Comparison of ENCODE assay signal across 9 cellular contexts in genomic region chr7:4797858-4798705, GRCh38. TPM values are rescaled to one million over a fixed set of nuclear protein-coding genes. Genes with fewer than 3 reads are reported as not detected.
DNase-seq lines count a peak whose midpoint lies in the region; ATAC-seq and TF ChIP-seq lines count a peak whose summit lies in the region.
"Had no signal": no experiment of that assay in that cellular context is flagged by ENCODE, and none has a peak within 500 bp of the region (broad histone marks: within the 10 kb centered on the region; RNA-seq: fewer than 3 reads in every experiment).

No MANE protein-coding gene starts in this region.

- H3K36me3 Mint-ChIP-seq in activated CD8-positive, alpha-beta memory T cell treated with anti-CD3 and anti-CD28 coated beads, Interleukin-2, amount 10 ng/mL, durations not matched to agents 7 days and 5 days = peaks cover 4% of the 10 kb centered on the region

- H3K9me3 Mint-ChIP-seq in activated CD8-positive, alpha-beta memory T cell treated with anti-CD3 and anti-CD28 coated beads, Interleukin-2, amount 10 ng/mL, durations not matched to agents 7 days and 5 days (ENCODE audit: low read depth) = no peaks in the 10 kb centered on the region
- H3K9me3 Mint-ChIP-seq: stimulated activated naive CD8-positive, alpha-beta T cell treated with anti-CD3 and anti-CD28 coated beads, Interleukin-15, Interleukin-2, amounts not matched to agents 100 ng/mL and 50 ng/mL, for 24 hours had no signal

- no peaks in the 10 kb centered on the region for H3K27me3 Mint-ChIP-seq in activated CD8-positive, alpha-beta memory T cell treated with anti-CD3 and anti-CD28 coated beads, Interleukin-2, amount 10 ng/mL, durations not matched to agents 7 days and 5 days
- H3K27me3 Mint-ChIP-seq: stimulated activated naive CD8-positive, alpha-beta T cell treated with anti-CD3 and anti-CD28 coated beads, Interleukin-15, Interleukin-2, amounts not matched to agents 100 ng/mL and 50 ng/mL, for 24 hours had no signal

- H3K4me3 ChIP-seq in neural cell (ENCODE audit: low read length) (no peak overlapping the region), transverse colon (no peak overlapping the region)

- H3K27ac ChIP-seq in neural cell (ENCODE audit: low read length) (no peak overlapping the region), transverse colon (no peak overlapping the region)

- no peak overlapping the region for H3K9ac ChIP-seq in neural cell (ENCODE audit: low read length)

- H3K9me2 ChIP-seq in neural cell (ENCODE audit: insufficient read depth, low read length) = no peaks in the 10 kb centered on the region

- no peaks in the 10 kb centered on the region for H3F3A ChIP-seq in neural cell (ENCODE audit: insufficient read depth, low read length, poor library complexity, severe bottlenecking)

- TF ChIP-seq POLR2A in transverse colon (IDR thresholded peaks at IDR 0.05) = no peak

- 19 to 24% methylated on average over 17 to 29 of the region's 37 CpGs for WGBS in transverse colon (ENCODE audit: low coverage in 1 of 2), 2 donors

- intact Hi-C loops in transverse colon (cut with DNase I; ENCODE audit: low total_unique reads) = no loop called here

- no peak overlapping the region for H3K27ac Mint-ChIP-seq in activated CD8-positive, alpha-beta memory T cell treated with anti-CD3 and anti-CD28 coated beads, Interleukin-2, amount 10 ng/mL, durations not matched to agents 7 days and 5 days
- H3K27ac Mint-ChIP-seq: stimulated activated naive CD8-positive, alpha-beta T cell treated with anti-CD3 and anti-CD28 coated beads, Interleukin-15, Interleukin-2, amounts not matched to agents 100 ng/mL and 50 ng/mL, for 24 hours had no signal

- peak; percentile 69 for TF ChIP-seq RAD21 in neural cell (conservative IDR thresholded peaks at IDR 0.05)

- TF ChIP-seq EP300 in neural cell (conservative IDR thresholded peaks at IDR 0.05; ENCODE audit: poor library complexity, severe bottlenecking) (no peak), transverse colon (IDR thresholded peaks at IDR 0.05; ENCODE audit: low read depth) (no peak)

- H3K4me2 ChIP-seq in neural cell (ENCODE audit: low read length) = no peak overlapping the region

- no peaks in the 10 kb centered on the region for H3K79me2 ChIP-seq in neural cell (replicated peaks; ENCODE audit: insufficient read depth, low read length)

- ATAC-seq in GM19324 (IDR thresholded peaks at IDR 0.05; ENCODE audit: low FRiP score, unreplicated experiment) (peak; percentile 49), esophagus mucosa (peak; percentile 79)
- peak; percentile 89 for ATAC-seq in activated CD8-positive, alpha-beta memory T cell treated with anti-CD3 and anti-CD28 coated beads, Interleukin-2, amount 10 ng/mL, durations not matched to agents 7 days and 5 days

- peaks cover 0 to 1% (median under 1%) of the 10 kb centered on the region in 4 donors for H3K4me1 ChIP-seq in transverse colon

- H3K9me3 ChIP-seq in neural cell (ENCODE audit: low read length) = no peaks in the 10 kb centered on the region
- H3K9me3 ChIP-seq in transverse colon = no peaks in the 10 kb centered on the region

- H3K27me3 ChIP-seq in neural cell (ENCODE audit: insufficient read depth, low read depth, low read length) = no peaks in the 10 kb centered on the region
- no peaks in the 10 kb centered on the region for H3K27me3 ChIP-seq in transverse colon

- peak in 11 of 14 donors; percentile 3 to 54 (median 25) for DNase-seq in C1 segment of cervical spinal cord (lab: John Stamatoyannopoulos, UW)
- DNase-seq in MV-4-11 (lab: John Stamatoyannopoulos, UW) = peak; percentile 35
- peak; percentile 65 for DNase-seq in activated CD8-positive, alpha-beta memory T cell treated with anti-CD3 and anti-CD28 coated beads, Interleukin-2, amount 10 ng/mL, durations not matched to agents 7 days and 5 days
- DNase-seq in transverse colon = peak; percentile 42
- no peak for DNase-seq in T1000 (lab: John Stamatoyannopoulos, UW)

- H3K4me1 Mint-ChIP-seq in activated CD8-positive, alpha-beta memory T cell treated with anti-CD3 and anti-CD28 coated beads, Interleukin-2, amount 10 ng/mL, durations not matched to agents 7 days and 5 days = peaks cover 2% of the 10 kb centered on the region

- no peak overlapping the region for H2AFZ ChIP-seq in neural cell (ENCODE audit: low read depth, low read length)

- H3K4me3 Mint-ChIP-seq in activated CD8-positive, alpha-beta memory T cell treated with anti-CD3 and anti-CD28 coated beads, Interleukin-2, amount 10 ng/mL, durations not matched to agents 7 days and 5 days = no peak overlapping the region
- H3K4me3 Mint-ChIP-seq: stimulated activated naive CD8-positive, alpha-beta T cell treated with anti-CD3 and anti-CD28 coated beads, Interleukin-15, Interleukin-2, amounts not matched to agents 100 ng/mL and 50 ng/mL, for 24 hours had no signal

- in situ Hi-C loops in transverse colon (cut with MboI; ENCODE audit: low pct_ligation_motif_present in 1 of 4, low pct_unique_long_range_greater_than_20kb in 1 of 4, low sequenced_read_pairs in 3 of 4) = loop anchor here in 1 of 4 donors (10.0 kb wide), 1 partner anchor 287 kb away; no protein-coding TSS in a partner anchor

- no peaks in the 10 kb centered on the region for H3K36me3 ChIP-seq in neural cell (ENCODE audit: insufficient read depth, low read length)
- H3K36me3 ChIP-seq in transverse colon = no peaks in the 10 kb centered on the region

- TF ChIP-seq CTCF in neural cell (IDR thresholded peaks at IDR 0.05; ENCODE audit: poor library complexity, severe bottlenecking) (peak; percentile 76), transverse colon (IDR thresholded peaks at IDR 0.05) (peak; percentile 65 to 91 (median 90))

- CTCF ChIA-PET in activated CD8-positive, alpha-beta memory T cell treated with anti-CD3 and anti-CD28 coated beads, Interleukin-2, amount 10 ng/mL, durations not matched to agents 7 days and 5 days (lab: Charles Lee) = interaction anchor here (0.6 to 3.6 kb wide), 20 partner anchors 8 to 1737 kb away, joined by 3 to 49 read pairs (median 4); partner anchors contain the start of genes AP5Z1 and RADIL

- H4K20me1 ChIP-seq in neural cell (ENCODE audit: insufficient read depth) = no peaks in the 10 kb centered on the region

TF ChIP-seq in neural cell, 6 proteins besides CTCF, POLR2A, EP300 and RAD21:
- no peak for TF ChIP-seq EZH2 (IDR thresholded peaks at IDR 0.05; ENCODE audit: borderline replicate concordance, insufficient read depth, low read length, poor library complexity, severe bottlenecking)
- no peak for TF ChIP-seq TAF1 (IDR thresholded peaks at IDR 0.05; ENCODE audit: low read depth)
- no peak for TF ChIP-seq MXI1 (conservative IDR thresholded peaks at IDR 0.05; ENCODE audit: poor library complexity, severe bottlenecking)
- peak; percentile 81 for TF ChIP-seq SMC3 (conservative IDR thresholded peaks at IDR 0.05; ENCODE audit: poor library complexity)
- TF ChIP-seq POLR2AphosphoS5 (IDR thresholded peaks at IDR 0.05) = no peak
- TF ChIP-seq, protein P1, sequence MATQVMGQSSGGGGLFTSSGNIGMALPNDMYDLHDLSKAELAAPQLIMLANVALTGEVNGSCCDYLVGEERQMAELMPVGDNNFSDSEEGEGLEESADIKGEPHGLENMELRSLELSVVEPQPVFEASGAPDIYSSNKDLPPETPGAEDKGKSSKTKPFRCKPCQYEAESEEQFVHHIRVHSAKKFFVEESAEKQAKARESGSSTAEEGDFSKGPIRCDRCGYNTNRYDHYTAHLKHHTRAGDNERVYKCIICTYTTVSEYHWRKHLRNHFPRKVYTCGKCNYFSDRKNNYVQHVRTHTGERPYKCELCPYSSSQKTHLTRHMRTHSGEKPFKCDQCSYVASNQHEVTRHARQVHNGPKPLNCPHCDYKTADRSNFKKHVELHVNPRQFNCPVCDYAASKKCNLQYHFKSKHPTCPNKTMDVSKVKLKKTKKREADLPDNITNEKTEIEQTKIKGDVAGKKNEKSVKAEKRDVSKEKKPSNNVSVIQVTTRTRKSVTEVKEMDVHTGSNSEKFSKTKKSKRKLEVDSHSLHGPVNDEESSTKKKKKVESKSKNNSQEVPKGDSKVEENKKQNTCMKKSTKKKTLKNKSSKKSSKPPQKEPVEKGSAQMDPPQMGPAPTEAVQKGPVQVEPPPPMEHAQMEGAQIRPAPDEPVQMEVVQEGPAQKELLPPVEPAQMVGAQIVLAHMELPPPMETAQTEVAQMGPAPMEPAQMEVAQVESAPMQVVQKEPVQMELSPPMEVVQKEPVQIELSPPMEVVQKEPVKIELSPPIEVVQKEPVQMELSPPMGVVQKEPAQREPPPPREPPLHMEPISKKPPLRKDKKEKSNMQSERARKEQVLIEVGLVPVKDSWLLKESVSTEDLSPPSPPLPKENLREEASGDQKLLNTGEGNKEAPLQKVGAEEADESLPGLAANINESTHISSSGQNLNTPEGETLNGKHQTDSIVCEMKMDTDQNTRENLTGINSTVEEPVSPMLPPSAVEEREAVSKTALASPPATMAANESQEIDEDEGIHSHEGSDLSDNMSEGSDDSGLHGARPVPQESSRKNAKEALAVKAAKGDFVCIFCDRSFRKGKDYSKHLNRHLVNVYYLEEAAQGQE (IDR thresholded peaks at IDR 0.05; ENCODE audit: borderline replicate concordance) = no peak
TF ChIP-seq in neural cell: peak in this region for 1.

RNA-seq across cellular contexts. Expression of gene AP5Z1, which starts 22.7 kb away (rescaled TPM):
- total RNA-seq in activated CD8-positive, alpha-beta memory T cell treated with anti-CD3 and anti-CD28 coated beads, Interleukin-2, amount 10 ng/mL, durations not matched to agents 7 days and 5 days = 10 to 100 TPM; 51.2 to 57.5 TPM
- 18.0 TPM for total RNA-seq in esophagus mucosa
- polyA plus RNA-seq in neural cell = 36.9 and 44.4 TPM in 2 replicates
- polyA minus RNA-seq in neural cell = 22.9 and 30.9 TPM in 2 replicates
- 100 to 1,000 TPM in 1 of 4 donors, 10 to 100 TPM in 3; 36.6 to 111 (median 44.5) TPM for total RNA-seq in transverse colon
